In genomic region chr16:11914759-11915643, GRCh38 we compare ENCODE assay signal across 8 cellular contexts. TPM values are rescaled to one million over a fixed set of nuclear protein-coding genes. Genes with fewer than 3 reads are reported as not detected.
DNase-seq lines count a peak whose midpoint lies in the region; ATAC-seq and TF ChIP-seq lines count a peak whose summit lies in the region.

No MANE protein-coding gene starts in this region.

- no peak for TF ChIP-seq CTCF in WI38 (IDR thresholded peaks at IDR 0.05; ENCODE audit: low read depth, low read length)

- peak; percentile 67 for DNase-seq in D341Med (ENCODE audit: low spot score)
- peak; percentile 24 for DNase-seq in HT1080 (ENCODE audit: low read depth)
- DNase-seq in cerebellum (ENCODE audit: low spot score) = peak; percentile 21
- DNase-seq in left colon = peak; percentile 35 to 66
- peak; percentile 39 for DNase-seq in stimulated activated CD4-positive, alpha-beta T cell treated with anti-CD3 and anti-CD28 coated beads, Interleukin-1b, Interleukin-23, amount 100 ng/mL, for 48 hours
- DNase-seq in cerebellar nuclear complex (lab: John Stamatoyannopoulos, UW) = no peak

- peak overlapping the region; percentile 77 for H3K4me3 ChIP-seq in WI38 (ENCODE audit: low read depth, low read length)

- ATAC-seq in GM21381 (IDR thresholded peaks at IDR 0.05; ENCODE audit: unreplicated experiment) (peak; percentile 28), left colon (peak; percentile 29)

- intact Hi-C loops in left colon (cut with DNase I, micrococcal nuclease) = loop anchor here in 1 of 2 donors (10.0 kb wide), 1 partner anchor 60 kb away; the partner anchor contains the start of gene SNX29

RNA-seq across cellular contexts. Expression of gene GSPT1, which starts 0.8 kb away (rescaled TPM):
- total RNA-seq in HT1080 (2014; rRNA removed; shearing (Covaris generic)) = 86.2 and 94.1 TPM in 2 replicates
- 147 and 178 TPM in 2 replicates for polyA plus RNA-seq in HT1080 (2015; cell fraction: cytosol; rRNA removed)
- polyA plus RNA-seq in HT1080 (2015; cell fraction: nucleus; rRNA removed) = 237 and 258 TPM in 2 replicates
- total RNA-seq in cerebellum (50.5 TPM), left colon (100 to 1,000 TPM; 105 to 121 TPM)

RNA-seq across cellular contexts. Expression of gene NPIPB2, which starts 26.8 kb away (rescaled TPM):
- total RNA-seq in HT1080 (2014; rRNA removed; shearing (Covaris generic)) = 0.34 and 1.0 TPM in 2 replicates
- polyA plus RNA-seq in HT1080 (2015; cell fraction: cytosol; rRNA removed) = 0.67 and 4.5 TPM in 2 replicates
- polyA plus RNA-seq in HT1080 (2015; cell fraction: nucleus; rRNA removed) = 11.7 and 14.1 TPM in 2 replicates
- 11.3 TPM for total RNA-seq in cerebellum
- total RNA-seq in left colon = 10 to 100 TPM; 13.0 to 15.1 TPM

RNA-seq across cellular contexts. Expression of gene TNFRSF17, which starts 50.0 kb away (rescaled TPM):
- not detected in 2 replicates for total RNA-seq in HT1080 (2014; rRNA removed; shearing (Covaris generic))
- polyA plus RNA-seq in HT1080 (2015; cell fraction: cytosol; rRNA removed) = not detected in 2 replicates
- not detected in 2 replicates for polyA plus RNA-seq in HT1080 (2015; cell fraction: nucleus; rRNA removed)
- not detected for total RNA-seq in cerebellum
- total RNA-seq in left colon = 1 to 10 TPM in 1 of 2 donors, under 1 TPM in 1; 0.70 to 5.0 TPM

Comparison
In these comparisons a context has a peak if more than half of its experiments do, and no peak if none do; other contexts are left out.
1. DNase-seq: peak in D341Med (single experiment), HT1080 (single experiment), cerebellum (single experiment), left colon (2 of 2) and stimulated activated CD4-positive, alpha-beta T cell treated with anti-CD3 and anti-CD28 coated beads, Interleukin-1b, Interleukin-23, amount 100 ng/mL, for 48 hours (single experiment); none in cerebellar nuclear complex (0 of 2).